1 cellular context compared by ENCODE assay signal in the genomic region with DNA sequence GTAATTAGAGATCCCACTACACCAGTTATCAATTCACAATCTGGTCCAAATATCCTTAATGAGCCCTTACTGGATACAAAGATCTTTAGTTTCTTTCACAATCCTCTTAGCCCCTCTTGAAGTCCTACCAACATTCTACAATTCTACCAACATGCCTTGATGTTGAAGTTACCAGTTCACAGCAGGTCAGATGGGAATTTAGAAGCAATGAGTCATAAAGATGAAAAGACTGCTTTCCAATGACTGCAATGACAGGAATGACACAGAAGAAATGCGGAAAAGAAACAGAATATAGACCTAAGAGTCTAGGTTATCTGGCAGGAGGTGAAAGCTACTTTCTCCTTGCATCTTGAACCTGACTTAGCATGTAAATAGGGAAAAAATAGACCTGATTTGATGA.
TF ChIP-seq lines count a peak whose summit lies in the region.

No MANE protein-coding gene starts in this region.

TF ChIP-seq in HepG2, 621 proteins besides CTCF, POLR2A, EP300 and RAD21 (continued from another document):
- TF ChIP-seq, protein P1, sequence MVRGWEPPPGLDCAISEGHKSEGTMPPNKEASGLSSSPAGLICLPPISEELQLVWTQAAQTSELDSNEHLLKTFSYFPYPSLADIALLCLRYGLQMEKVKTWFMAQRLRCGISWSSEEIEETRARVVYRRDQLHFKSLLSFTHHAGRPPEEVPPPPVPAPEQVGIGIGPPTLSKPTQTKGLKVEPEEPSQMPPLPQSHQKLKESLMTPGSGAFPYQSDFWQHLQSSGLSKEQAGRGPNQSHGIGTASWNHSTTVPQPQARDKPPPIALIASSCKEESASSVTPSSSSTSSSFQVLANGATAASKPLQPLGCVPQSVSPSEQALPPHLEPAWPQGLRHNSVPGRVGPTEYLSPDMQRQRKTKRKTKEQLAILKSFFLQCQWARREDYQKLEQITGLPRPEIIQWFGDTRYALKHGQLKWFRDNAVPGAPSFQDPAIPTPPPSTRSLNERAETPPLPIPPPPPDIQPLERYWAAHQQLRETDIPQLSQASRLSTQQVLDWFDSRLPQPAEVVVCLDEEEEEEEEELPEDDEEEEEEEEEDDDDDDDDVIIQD (CRISPR knock-in tag; IDR thresholded peaks at IDR 0.05; ENCODE audit: low read depth), result no peak
- TF ChIP-seq ZNF484 (CRISPR knock-in tag; IDR thresholded peaks at IDR 0.05; ENCODE audit: borderline replicate concordance, low read depth), result no peak
- TF ChIP-seq, protein P2, sequence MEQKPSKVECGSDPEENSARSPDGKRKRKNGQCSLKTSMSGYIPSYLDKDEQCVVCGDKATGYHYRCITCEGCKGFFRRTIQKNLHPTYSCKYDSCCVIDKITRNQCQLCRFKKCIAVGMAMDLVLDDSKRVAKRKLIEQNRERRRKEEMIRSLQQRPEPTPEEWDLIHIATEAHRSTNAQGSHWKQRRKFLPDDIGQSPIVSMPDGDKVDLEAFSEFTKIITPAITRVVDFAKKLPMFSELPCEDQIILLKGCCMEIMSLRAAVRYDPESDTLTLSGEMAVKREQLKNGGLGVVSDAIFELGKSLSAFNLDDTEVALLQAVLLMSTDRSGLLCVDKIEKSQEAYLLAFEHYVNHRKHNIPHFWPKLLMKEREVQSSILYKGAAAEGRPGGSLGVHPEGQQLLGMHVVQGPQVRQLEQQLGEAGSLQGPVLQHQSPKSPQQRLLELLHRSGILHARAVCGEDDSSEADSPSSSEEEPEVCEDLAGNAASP (CRISPR knock-in tag; IDR thresholded peaks at IDR 0.05; ENCODE audit: borderline replicate concordance), result peak; percentile 64; the same call in 1 of the 2 replicates
- TF ChIP-seq ZNF558 (CRISPR knock-in tag; IDR thresholded peaks at IDR 0.05; ENCODE audit: borderline replicate concordance), result no peak
- TF ChIP-seq ZNF235 (CRISPR knock-in tag; IDR thresholded peaks at IDR 0.05; ENCODE audit: borderline replicate concordance), result no peak
- TF ChIP-seq WIZ (CRISPR knock-in tag; IDR thresholded peaks at IDR 0.05), result no peak
- TF ChIP-seq, protein P3, sequence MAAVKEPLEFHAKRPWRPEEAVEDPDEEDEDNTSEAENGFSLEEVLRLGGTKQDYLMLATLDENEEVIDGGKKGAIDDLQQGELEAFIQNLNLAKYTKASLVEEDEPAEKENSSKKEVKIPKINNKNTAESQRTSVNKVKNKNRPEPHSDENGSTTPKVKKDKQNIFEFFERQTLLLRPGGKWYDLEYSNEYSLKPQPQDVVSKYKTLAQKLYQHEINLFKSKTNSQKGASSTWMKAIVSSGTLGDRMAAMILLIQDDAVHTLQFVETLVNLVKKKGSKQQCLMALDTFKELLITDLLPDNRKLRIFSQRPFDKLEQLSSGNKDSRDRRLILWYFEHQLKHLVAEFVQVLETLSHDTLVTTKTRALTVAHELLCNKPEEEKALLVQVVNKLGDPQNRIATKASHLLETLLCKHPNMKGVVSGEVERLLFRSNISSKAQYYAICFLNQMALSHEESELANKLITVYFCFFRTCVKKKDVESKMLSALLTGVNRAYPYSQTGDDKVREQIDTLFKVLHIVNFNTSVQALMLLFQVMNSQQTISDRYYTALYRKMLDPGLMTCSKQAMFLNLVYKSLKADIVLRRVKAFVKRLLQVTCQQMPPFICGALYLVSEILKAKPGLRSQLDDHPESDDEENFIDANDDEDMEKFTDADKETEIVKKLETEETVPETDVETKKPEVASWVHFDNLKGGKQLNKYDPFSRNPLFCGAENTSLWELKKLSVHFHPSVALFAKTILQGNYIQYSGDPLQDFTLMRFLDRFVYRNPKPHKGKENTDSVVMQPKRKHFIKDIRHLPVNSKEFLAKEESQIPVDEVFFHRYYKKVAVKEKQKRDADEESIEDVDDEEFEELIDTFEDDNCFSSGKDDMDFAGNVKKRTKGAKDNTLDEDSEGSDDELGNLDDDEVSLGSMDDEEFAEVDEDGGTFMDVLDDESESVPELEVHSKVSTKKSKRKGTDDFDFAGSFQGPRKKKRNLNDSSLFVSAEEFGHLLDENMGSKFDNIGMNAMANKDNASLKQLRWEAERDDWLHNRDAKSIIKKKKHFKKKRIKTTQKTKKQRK (IDR thresholded peaks at IDR 0.05; ENCODE audit: low read length), result no peak
- TF ChIP-seq HNRNPK (IDR thresholded peaks at IDR 0.05; ENCODE audit: low read depth, low read length, poor library complexity, severe bottlenecking), result no peak
- no peak for TF ChIP-seq MEF2D (CRISPR knock-in tag; IDR thresholded peaks at IDR 0.05)
- TF ChIP-seq MAFG (CRISPR knock-in tag; IDR thresholded peaks at IDR 0.05), result no peak
- TF ChIP-seq, protein P4, sequence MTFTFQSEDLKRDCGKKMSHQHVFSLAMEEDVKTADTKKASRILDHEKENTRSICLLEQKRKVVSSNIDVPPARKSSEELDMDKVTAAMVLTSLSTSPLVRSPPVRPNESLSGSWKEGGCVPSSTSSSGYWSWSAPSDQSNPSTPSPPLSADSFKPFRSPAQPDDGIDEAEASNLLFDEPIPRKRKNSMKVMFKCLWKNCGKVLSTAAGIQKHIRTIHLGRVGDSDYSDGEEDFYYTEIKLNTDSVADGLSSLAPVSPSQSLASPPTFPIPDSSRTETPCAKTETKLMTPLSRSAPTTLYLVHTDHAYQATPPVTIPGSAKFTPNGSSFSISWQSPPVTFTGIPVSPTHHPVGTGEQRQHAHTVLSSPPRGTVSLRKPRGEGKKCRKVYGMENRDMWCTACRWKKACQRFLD (CRISPR knock-in tag; IDR thresholded peaks at IDR 0.05; ENCODE audit: borderline replicate concordance), result no peak
- TF ChIP-seq, protein P5, sequence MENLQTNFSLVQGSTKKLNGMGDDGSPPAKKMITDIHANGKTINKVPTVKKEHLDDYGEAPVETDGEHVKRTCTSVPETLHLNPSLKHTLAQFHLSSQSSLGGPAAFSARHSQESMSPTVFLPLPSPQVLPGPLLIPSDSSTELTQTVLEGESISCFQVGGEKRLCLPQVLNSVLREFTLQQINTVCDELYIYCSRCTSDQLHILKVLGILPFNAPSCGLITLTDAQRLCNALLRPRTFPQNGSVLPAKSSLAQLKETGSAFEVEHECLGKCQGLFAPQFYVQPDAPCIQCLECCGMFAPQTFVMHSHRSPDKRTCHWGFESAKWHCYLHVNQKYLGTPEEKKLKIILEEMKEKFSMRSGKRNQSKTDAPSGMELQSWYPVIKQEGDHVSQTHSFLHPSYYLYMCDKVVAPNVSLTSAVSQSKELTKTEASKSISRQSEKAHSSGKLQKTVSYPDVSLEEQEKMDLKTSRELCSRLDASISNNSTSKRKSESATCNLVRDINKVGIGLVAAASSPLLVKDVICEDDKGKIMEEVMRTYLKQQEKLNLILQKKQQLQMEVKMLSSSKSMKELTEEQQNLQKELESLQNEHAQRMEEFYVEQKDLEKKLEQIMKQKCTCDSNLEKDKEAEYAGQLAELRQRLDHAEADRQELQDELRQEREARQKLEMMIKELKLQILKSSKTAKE (CRISPR knock-in tag; IDR thresholded peaks at IDR 0.05; ENCODE audit: borderline replicate concordance), result no peak
- no peak for TF ChIP-seq NFYC (CRISPR knock-in tag; IDR thresholded peaks at IDR 0.05)
- TF ChIP-seq KLF13 (CRISPR knock-in tag; IDR thresholded peaks at IDR 0.05), result no peak
- TF ChIP-seq ZNF572 (CRISPR knock-in tag; IDR thresholded peaks at IDR 0.05), result no peak
- TF ChIP-seq FOXM1 (CRISPR knock-in tag; IDR thresholded peaks at IDR 0.05), result no peak
- no peak for TF ChIP-seq FOSL1 (CRISPR knock-in tag; IDR thresholded peaks at IDR 0.05; ENCODE audit: borderline replicate concordance)
- TF ChIP-seq ZNF335 (CRISPR knock-in tag; IDR thresholded peaks at IDR 0.05), result no peak
- TF ChIP-seq, protein P6, sequence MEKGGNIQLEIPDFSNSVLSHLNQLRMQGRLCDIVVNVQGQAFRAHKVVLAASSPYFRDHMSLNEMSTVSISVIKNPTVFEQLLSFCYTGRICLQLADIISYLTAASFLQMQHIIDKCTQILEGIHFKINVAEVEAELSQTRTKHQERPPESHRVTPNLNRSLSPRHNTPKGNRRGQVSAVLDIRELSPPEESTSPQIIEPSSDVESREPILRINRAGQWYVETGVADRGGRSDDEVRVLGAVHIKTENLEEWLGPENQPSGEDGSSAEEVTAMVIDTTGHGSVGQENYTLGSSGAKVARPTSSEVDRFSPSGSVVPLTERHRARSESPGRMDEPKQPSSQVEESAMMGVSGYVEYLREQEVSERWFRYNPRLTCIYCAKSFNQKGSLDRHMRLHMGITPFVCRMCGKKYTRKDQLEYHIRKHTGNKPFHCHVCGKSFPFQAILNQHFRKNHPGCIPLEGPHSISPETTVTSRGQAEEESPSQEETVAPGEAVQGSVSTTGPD (CRISPR knock-in tag; IDR thresholded peaks at IDR 0.05), result no peak
- TF ChIP-seq RFX3 (CRISPR knock-in tag; IDR thresholded peaks at IDR 0.05), result no peak
- TF ChIP-seq FOXK2 (IDR thresholded peaks at IDR 0.05), result no peak
- no peak for TF ChIP-seq SCMH1 (CRISPR knock-in tag; IDR thresholded peaks at IDR 0.05; ENCODE audit: borderline replicate concordance)
- no peak for TF ChIP-seq BRD4 (CRISPR knock-in tag; IDR thresholded peaks at IDR 0.05)
- no peak for TF ChIP-seq SIN3A (IDR thresholded peaks at IDR 0.05; ENCODE audit: borderline replicate concordance, low read depth, low read length)
- TF ChIP-seq RXRB (CRISPR knock-in tag; IDR thresholded peaks at IDR 0.05; ENCODE audit: borderline replicate concordance), result 0 out of 2 replicates have a peak, but pooled peaks have one; percentile 15
- no peak for TF ChIP-seq RBAK (CRISPR knock-in tag; IDR thresholded peaks at IDR 0.05)
- 0 out of 2 replicates have a peak, but pooled peaks have one; percentile 36 for TF ChIP-seq JUNB (CRISPR knock-in tag; IDR thresholded peaks at IDR 0.05; ENCODE audit: borderline replicate concordance)
- no peak for TF ChIP-seq PHF5A (CRISPR knock-in tag; IDR thresholded peaks at IDR 0.05; ENCODE audit: low read depth, unreplicated experiment)
